1 cellular context compared by ENCODE assay signal in the genomic region with DNA sequence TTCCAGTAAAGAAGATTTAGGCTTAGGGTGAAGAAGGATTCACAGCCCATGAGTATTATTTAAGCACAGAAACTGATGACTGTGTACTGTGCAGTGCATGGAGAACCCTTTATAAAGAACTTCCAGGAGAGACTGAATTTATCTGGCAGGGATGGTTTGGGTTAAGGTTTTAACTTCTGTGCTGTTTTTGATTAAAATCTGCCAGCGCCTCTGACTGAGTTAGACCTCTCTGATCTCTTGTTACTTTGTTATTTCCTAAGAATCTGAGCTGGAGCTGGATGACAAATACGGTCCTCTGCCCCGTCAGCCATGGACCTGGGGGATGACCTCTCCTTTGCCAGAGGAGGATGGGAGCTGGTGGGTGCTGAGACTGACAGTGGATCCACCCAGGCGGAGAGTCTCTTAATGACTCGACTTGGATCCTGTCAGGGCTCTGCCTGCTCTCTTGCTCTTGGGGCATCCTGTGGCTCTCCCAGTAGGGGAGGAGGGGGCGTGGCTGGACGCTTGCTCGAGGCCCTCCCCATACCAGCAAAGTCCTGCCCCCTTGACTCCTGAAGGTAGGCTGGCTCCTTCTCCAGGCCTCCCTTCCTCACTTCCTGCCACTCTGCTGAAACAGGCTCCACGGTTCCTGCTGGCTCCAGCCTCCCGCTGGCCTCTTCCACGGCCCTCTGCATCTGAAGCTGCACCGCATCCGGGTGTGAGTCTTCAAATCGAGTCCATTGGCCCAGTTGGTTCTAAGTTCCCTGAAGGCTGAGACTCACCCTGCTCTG.
TF ChIP-seq lines count a peak whose summit lies in the region.

No MANE protein-coding gene starts in this region.

TF ChIP-seq in HEK293, 187 proteins besides CTCF, POLR2A, EP300 and RAD21 (continued from another document):
- TF ChIP-seq KLF9 (tag by site-specific recombination; IDR thresholded peaks at IDR 0.05; ENCODE audit: low read depth) (peak; percentile 91), SP3 (tag by site-specific recombination; IDR thresholded peaks at IDR 0.05) (peak; percentile 79), ZNF302 (tag by site-specific recombination; IDR thresholded peaks at IDR 0.05; ENCODE audit: low read depth) (no peak), KLF1 (tag by site-specific recombination; IDR thresholded peaks at IDR 0.05) (no peak), ZNF335 (tag by site-specific recombination; conservative IDR thresholded peaks at IDR 0.05) (peak; percentile 90), ZNF600 (tag by site-specific recombination; IDR thresholded peaks at IDR 0.05) (peak; percentile 35; the same call in 1 of the 2 replicates), GLIS1 (tag by site-specific recombination; IDR thresholded peaks at IDR 0.05) (peak; percentile 79), IKZF3 (tag by site-specific recombination; IDR thresholded peaks at IDR 0.05) (peak; percentile 27; the same call in 1 of the 2 replicates), ZNF433 (tag by site-specific recombination; IDR thresholded peaks at IDR 0.05; ENCODE audit: low read depth) (no peak), ZIC2 (tag by site-specific recombination; IDR thresholded peaks at IDR 0.05) (peak; percentile 88), ZBTB17 (tag by site-specific recombination; IDR thresholded peaks at IDR 0.05) (peak; percentile 88), KLF16 (tag by site-specific recombination; IDR thresholded peaks at IDR 0.05) (peak; percentile 31; the same call in 1 of the 2 replicates), ZNF768 (tag by site-specific recombination; IDR thresholded peaks at IDR 0.05) (no peak), ZNF670 (tag by site-specific recombination; IDR thresholded peaks at IDR 0.05; ENCODE audit: low read depth) (no peak), GLIS2 (tag by site-specific recombination; IDR thresholded peaks at IDR 0.05) (peak; percentile 84), ZFP69B (tag by site-specific recombination; IDR thresholded peaks at IDR 0.05) (0 out of 2 replicates have a peak, but pooled peaks have one; percentile 17), ZNF423 (tag by site-specific recombination; IDR thresholded peaks at IDR 0.05) (0 out of 2 replicates have a peak, but pooled peaks have one; percentile 25), WT1 (tag by site-specific recombination; IDR thresholded peaks at IDR 0.05) (no peak), SP2 (tag by site-specific recombination; IDR thresholded peaks at IDR 0.05) (peak; percentile 88), ZNF350 (tag by site-specific recombination; IDR thresholded peaks at IDR 0.05) (no peak), OSR2 (tag by site-specific recombination; IDR thresholded peaks at IDR 0.05) (peak; percentile 58; the same call in 1 of the 2 replicates), ZNF211 (tag by site-specific recombination; IDR thresholded peaks at IDR 0.05; ENCODE audit: low read depth) (no peak), SCRT1 (tag by site-specific recombination; IDR thresholded peaks at IDR 0.05; ENCODE audit: borderline replicate concordance) (no peak), ZEB2 (tag by site-specific recombination; IDR thresholded peaks at IDR 0.05) (0 out of 2 replicates have a peak, but pooled peaks have one; percentile 35), SP7 (tag by site-specific recombination; IDR thresholded peaks at IDR 0.05) (peak; percentile 34; the same call in 1 of the 2 replicates), ZNF366 (tag by site-specific recombination; conservative IDR thresholded peaks at IDR 0.05) (peak; percentile 38; the same call in 1 of the 2 replicates), ZNF624 (tag by site-specific recombination; IDR thresholded peaks at IDR 0.05) (no peak)
- TF ChIP-seq, protein P1, sequence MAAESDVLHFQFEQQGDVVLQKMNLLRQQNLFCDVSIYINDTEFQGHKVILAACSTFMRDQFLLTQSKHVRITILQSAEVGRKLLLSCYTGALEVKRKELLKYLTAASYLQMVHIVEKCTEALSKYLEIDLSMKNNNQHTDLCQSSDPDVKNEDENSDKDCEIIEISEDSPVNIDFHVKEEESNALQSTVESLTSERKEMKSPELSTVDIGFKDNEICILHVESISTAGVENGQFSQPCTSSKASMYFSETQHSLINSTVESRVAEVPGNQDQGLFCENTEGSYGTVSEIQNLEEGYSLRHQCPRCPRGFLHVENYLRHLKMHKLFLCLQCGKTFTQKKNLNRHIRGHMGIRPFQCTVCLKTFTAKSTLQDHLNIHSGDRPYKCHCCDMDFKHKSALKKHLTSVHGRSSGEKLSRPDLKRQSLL (tag by site-specific recombination; IDR thresholded peaks at IDR 0.05) = 0 out of 2 replicates have a peak, but pooled peaks have one; percentile 36
- TF ChIP-seq, protein P2, sequence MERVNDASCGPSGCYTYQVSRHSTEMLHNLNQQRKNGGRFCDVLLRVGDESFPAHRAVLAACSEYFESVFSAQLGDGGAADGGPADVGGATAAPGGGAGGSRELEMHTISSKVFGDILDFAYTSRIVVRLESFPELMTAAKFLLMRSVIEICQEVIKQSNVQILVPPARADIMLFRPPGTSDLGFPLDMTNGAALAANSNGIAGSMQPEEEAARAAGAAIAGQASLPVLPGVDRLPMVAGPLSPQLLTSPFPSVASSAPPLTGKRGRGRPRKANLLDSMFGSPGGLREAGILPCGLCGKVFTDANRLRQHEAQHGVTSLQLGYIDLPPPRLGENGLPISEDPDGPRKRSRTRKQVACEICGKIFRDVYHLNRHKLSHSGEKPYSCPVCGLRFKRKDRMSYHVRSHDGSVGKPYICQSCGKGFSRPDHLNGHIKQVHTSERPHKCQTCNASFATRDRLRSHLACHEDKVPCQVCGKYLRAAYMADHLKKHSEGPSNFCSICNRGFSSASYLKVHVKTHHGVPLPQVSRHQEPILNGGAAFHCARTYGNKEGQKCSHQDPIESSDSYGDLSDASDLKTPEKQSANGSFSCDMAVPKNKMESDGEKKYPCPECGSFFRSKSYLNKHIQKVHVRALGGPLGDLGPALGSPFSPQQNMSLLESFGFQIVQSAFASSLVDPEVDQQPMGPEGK (tag by site-specific recombination; IDR thresholded peaks at IDR 0.05) = peak; percentile 84
- TF ChIP-seq, protein P3, sequence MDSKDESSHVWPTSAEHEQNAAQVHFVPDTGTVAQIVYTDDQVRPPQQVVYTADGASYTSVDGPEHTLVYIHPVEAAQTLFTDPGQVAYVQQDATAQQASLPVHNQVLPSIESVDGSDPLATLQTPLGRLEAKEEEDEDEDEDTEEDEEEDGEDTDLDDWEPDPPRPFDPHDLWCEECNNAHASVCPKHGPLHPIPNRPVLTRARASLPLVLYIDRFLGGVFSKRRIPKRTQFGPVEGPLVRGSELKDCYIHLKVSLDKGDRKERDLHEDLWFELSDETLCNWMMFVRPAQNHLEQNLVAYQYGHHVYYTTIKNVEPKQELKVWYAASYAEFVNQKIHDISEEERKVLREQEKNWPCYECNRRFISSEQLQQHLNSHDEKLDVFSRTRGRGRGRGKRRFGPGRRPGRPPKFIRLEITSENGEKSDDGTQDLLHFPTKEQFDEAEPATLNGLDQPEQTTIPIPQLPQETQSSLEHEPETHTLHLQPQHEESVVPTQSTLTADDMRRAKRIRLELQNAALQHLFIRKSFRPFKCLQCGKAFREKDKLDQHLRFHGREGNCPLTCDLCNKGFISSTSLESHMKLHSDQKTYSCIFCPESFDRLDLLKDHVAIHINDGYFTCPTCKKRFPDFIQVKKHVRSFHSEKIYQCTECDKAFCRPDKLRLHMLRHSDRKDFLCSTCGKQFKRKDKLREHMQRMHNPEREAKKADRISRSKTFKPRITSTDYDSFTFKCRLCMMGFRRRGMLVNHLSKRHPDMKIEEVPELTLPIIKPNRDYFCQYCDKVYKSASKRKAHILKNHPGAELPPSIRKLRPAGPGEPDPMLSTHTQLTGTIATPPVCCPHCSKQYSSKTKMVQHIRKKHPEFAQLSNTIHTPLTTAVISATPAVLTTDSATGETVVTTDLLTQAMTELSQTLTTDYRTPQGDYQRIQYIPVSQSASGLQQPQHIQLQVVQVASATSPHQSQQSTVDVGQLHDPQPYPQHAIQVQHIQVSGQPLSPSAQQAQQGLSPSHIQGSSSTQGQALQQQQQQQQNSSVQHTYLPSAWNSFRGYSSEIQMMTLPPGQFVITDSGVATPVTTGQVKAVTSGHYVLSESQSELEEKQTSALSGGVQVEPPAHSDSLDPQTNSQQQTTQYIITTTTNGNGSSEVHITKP (tag by site-specific recombination; IDR thresholded peaks at IDR 0.05) = peak; percentile 83
- TF ChIP-seq, protein P4, sequence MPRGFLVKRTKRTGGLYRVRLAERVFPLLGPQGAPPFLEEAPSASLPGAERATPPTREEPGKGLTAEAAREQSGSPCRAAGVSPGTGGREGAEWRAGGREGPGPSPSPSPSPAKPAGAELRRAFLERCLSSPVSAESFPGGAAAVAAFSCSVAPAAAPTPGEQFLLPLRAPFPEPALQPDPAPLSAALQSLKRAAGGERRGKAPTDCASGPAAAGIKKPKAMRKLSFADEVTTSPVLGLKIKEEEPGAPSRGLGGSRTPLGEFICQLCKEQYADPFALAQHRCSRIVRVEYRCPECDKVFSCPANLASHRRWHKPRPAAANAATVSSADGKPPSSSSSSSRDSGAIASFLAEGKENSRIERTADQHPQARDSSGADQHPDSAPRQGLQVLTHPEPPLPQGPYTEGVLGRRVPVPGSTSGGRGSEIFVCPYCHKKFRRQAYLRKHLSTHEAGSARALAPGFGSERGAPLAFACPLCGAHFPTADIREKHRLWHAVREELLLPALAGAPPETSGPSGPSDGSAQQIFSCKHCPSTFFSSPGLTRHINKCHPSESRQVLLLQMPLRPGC (tag by site-specific recombination; IDR thresholded peaks at IDR 0.05) = no peak
